ENCODE assay signal across 1 cellular context in the genomic region with DNA sequence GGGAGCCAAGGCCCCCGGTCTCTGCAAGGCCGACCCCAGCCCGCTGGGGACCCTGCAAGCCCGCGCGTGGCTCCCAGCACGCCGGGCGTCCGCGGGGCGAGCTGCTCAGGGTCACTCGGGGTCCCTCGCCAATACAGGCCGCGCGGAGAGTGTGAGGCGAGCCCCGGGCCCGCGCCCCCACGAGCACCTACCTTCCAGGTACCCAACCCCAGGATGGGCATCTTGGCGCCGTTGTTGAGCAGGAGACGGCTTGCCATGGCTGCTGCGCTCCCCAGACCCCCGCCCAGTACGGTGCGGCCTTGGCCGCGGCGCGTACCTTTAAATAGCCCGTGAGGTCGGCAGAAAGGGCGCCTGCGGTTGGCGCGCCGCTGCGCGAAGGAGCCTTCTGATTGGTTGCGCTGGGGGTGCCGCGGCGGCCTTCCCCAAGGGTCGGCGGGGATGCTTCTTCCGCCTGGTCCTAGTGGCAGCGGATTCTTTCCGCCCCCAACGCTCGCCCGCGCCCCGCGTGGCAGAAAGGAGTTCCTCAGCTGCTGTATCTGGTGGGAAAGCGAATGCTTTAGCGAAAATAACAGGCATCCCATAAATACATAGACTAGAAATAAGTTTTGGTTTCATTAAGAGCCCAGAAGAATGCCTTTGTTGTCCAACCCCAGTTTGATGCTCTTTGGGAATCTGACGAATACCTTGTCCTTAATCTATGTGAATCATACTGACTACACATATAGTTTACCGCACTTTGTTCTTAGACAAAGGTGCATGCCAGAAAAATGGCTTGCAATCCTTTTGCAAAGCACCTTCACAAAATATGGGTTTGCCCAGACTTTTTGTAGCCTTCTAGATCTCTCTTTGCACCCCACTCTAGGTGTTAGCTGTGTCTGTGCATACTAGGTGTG.
TF ChIP-seq lines count a peak whose summit lies in the region.

A gene (minus strand): TSS at position 295 of the 893 bp plus-strand sequence. CDS start 38 bp downstream, at position 257.

TF ChIP-seq in HEK293, 187 proteins besides CTCF, POLR2A, EP300 and RAD21 (continued from another document and continues in another):
- TF ChIP-seq, protein P1, sequence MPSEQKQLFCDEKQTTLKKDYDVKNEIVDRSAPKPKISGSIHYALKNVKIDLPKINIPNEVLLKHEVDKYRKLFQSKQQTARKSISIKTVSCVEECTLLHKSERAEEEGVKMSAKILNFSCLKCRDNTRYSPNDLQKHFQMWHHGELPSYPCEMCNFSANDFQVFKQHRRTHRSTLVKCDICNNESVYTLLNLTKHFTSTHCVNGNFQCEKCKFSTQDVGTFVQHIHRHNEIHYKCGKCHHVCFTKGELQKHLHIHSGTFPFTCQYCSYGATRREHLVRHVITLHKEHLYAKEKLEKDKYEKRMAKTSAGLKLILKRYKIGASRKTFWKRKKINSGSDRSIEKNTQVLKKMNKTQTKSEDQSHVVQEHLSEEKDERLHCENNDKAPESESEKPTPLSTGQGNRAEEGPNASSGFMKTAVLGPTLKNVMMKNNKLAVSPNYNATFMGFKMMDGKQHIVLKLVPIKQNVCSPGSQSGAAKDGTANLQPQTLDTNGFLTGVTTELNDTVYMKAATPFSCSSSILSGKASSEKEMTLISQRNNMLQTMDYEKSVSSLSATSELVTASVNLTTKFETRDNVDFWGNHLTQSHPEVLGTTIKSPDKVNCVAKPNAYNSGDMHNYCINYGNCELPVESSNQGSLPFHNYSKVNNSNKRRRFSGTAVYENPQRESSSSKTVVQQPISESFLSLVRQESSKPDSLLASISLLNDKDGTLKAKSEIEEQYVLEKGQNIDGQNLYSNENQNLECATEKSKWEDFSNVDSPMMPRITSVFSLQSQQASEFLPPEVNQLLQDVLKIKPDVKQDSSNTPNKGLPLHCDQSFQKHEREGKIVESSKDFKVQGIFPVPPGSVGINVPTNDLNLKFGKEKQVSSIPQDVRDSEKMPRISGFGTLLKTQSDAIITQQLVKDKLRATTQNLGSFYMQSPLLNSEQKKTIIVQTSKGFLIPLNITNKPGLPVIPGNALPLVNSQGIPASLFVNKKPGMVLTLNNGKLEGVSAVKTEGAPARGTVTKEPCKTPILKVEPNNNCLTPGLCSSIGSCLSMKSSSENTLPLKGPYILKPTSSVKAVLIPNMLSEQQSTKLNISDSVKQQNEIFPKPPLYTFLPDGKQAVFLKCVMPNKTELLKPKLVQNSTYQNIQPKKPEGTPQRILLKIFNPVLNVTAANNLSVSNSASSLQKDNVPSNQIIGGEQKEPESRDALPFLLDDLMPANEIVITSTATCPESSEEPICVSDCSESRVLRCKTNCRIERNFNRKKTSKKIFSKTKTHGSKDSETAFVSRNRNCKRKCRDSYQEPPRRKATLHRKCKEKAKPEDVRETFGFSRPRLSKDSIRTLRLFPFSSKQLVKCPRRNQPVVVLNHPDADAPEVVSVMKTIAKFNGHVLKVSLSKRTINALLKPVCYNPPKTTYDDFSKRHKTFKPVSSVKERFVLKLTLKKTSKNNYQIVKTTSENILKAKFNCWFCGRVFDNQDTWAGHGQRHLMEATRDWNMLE (tag by site-specific recombination; conservative IDR thresholded peaks at IDR 0.05; ENCODE audit: low read depth), result peak; percentile 53
- TF ChIP-seq, protein P2, sequence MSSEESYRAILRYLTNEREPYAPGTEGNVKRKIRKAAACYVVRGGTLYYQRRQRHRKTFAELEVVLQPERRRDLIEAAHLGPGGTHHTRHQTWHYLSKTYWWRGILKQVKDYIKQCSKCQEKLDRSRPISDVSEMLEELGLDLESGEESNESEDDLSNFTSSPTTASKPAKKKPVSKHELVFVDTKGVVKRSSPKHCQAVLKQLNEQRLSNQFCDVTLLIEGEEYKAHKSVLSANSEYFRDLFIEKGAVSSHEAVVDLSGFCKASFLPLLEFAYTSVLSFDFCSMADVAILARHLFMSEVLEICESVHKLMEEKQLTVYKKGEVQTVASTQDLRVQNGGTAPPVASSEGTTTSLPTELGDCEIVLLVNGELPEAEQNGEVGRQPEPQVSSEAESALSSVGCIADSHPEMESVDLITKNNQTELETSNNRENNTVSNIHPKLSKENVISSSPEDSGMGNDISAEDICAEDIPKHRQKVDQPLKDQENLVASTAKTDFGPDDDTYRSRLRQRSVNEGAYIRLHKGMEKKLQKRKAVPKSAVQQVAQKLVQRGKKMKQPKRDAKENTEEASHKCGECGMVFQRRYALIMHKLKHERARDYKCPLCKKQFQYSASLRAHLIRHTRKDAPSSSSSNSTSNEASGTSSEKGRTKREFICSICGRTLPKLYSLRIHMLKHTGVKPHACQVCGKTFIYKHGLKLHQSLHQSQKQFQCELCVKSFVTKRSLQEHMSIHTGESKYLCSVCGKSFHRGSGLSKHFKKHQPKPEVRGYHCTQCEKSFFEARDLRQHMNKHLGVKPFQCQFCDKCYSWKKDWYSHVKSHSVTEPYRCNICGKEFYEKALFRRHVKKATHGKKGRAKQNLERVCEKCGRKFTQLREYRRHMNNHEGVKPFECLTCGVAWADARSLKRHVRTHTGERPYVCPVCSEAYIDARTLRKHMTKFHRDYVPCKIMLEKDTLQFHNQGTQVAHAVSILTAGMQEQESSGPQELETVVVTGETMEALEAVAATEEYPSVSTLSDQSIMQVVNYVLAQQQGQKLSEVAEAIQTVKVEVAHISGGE (tag by site-specific recombination; conservative IDR thresholded peaks at IDR 0.05; ENCODE audit: low read depth), result peak; percentile 74
- peak; percentile 61 for TF ChIP-seq FEZF1 (tag by site-specific recombination; IDR thresholded peaks at IDR 0.05)
- peak; percentile 96 for TF ChIP-seq GLIS2 (tag by site-specific recombination; IDR thresholded peaks at IDR 0.05)
- TF ChIP-seq KLF9 (tag by site-specific recombination; IDR thresholded peaks at IDR 0.05; ENCODE audit: low read depth), result peak; percentile 34; the same call in 1 of the 2 replicates
- TF ChIP-seq, protein P3, sequence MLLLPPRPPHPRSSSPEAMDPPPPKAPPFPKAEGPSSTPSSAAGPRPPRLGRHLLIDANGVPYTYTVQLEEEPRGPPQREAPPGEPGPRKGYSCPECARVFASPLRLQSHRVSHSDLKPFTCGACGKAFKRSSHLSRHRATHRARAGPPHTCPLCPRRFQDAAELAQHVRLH (tag by site-specific recombination; IDR thresholded peaks at IDR 0.05), result peak; percentile 82
- TF ChIP-seq, protein P4, sequence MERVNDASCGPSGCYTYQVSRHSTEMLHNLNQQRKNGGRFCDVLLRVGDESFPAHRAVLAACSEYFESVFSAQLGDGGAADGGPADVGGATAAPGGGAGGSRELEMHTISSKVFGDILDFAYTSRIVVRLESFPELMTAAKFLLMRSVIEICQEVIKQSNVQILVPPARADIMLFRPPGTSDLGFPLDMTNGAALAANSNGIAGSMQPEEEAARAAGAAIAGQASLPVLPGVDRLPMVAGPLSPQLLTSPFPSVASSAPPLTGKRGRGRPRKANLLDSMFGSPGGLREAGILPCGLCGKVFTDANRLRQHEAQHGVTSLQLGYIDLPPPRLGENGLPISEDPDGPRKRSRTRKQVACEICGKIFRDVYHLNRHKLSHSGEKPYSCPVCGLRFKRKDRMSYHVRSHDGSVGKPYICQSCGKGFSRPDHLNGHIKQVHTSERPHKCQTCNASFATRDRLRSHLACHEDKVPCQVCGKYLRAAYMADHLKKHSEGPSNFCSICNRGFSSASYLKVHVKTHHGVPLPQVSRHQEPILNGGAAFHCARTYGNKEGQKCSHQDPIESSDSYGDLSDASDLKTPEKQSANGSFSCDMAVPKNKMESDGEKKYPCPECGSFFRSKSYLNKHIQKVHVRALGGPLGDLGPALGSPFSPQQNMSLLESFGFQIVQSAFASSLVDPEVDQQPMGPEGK (tag by site-specific recombination; IDR thresholded peaks at IDR 0.05), result peak; percentile 76
- TF ChIP-seq KLF16 (tag by site-specific recombination; IDR thresholded peaks at IDR 0.05), result peak; percentile 32; the same call in 1 of the 2 replicates
- peak; percentile 31; the same call in 1 of the 2 replicates for TF ChIP-seq ZNF629 (tag by site-specific recombination; IDR thresholded peaks at IDR 0.05)
- TF ChIP-seq ZNF37A (tag by site-specific recombination; IDR thresholded peaks at IDR 0.05), result no peak
- TF ChIP-seq BCL11B (tag by site-specific recombination; IDR thresholded peaks at IDR 0.05; ENCODE audit: low read depth), result peak; percentile 18; the same call in 1 of the 2 replicates
- no peak for TF ChIP-seq SALL2 (tag by site-specific recombination; IDR thresholded peaks at IDR 0.05; ENCODE audit: borderline replicate concordance)
- TF ChIP-seq, protein P5, sequence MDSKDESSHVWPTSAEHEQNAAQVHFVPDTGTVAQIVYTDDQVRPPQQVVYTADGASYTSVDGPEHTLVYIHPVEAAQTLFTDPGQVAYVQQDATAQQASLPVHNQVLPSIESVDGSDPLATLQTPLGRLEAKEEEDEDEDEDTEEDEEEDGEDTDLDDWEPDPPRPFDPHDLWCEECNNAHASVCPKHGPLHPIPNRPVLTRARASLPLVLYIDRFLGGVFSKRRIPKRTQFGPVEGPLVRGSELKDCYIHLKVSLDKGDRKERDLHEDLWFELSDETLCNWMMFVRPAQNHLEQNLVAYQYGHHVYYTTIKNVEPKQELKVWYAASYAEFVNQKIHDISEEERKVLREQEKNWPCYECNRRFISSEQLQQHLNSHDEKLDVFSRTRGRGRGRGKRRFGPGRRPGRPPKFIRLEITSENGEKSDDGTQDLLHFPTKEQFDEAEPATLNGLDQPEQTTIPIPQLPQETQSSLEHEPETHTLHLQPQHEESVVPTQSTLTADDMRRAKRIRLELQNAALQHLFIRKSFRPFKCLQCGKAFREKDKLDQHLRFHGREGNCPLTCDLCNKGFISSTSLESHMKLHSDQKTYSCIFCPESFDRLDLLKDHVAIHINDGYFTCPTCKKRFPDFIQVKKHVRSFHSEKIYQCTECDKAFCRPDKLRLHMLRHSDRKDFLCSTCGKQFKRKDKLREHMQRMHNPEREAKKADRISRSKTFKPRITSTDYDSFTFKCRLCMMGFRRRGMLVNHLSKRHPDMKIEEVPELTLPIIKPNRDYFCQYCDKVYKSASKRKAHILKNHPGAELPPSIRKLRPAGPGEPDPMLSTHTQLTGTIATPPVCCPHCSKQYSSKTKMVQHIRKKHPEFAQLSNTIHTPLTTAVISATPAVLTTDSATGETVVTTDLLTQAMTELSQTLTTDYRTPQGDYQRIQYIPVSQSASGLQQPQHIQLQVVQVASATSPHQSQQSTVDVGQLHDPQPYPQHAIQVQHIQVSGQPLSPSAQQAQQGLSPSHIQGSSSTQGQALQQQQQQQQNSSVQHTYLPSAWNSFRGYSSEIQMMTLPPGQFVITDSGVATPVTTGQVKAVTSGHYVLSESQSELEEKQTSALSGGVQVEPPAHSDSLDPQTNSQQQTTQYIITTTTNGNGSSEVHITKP (tag by site-specific recombination; IDR thresholded peaks at IDR 0.05), result peak; percentile 45
- TF ChIP-seq ZNF561 (tag by site-specific recombination; IDR thresholded peaks at IDR 0.05; ENCODE audit: borderline replicate concordance), result peak; percentile 100
- TF ChIP-seq, protein P6, sequence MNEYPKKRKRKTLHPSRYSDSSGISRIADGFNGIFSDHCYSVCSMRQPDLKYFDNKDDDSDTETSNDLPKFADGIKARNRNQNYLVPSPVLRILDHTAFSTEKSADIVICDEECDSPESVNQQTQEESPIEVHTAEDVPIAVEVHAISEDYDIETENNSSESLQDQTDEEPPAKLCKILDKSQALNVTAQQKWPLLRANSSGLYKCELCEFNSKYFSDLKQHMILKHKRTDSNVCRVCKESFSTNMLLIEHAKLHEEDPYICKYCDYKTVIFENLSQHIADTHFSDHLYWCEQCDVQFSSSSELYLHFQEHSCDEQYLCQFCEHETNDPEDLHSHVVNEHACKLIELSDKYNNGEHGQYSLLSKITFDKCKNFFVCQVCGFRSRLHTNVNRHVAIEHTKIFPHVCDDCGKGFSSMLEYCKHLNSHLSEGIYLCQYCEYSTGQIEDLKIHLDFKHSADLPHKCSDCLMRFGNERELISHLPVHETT (tag by site-specific recombination; IDR thresholded peaks at IDR 0.05), result 0 out of 2 replicates have a peak, but pooled peaks have one; percentile 34
- peak; percentile 6; the same call in 1 of the 2 replicates for TF ChIP-seq ZBTB1 (tag by site-specific recombination; IDR thresholded peaks at IDR 0.05)
- 0 out of 2 replicates have a peak, but pooled peaks have one; percentile 38 for TF ChIP-seq TCF7L2 (IDR thresholded peaks at IDR 0.05; ENCODE audit: borderline replicate concordance, low read depth, low read length)
- TF ChIP-seq, protein P7, sequence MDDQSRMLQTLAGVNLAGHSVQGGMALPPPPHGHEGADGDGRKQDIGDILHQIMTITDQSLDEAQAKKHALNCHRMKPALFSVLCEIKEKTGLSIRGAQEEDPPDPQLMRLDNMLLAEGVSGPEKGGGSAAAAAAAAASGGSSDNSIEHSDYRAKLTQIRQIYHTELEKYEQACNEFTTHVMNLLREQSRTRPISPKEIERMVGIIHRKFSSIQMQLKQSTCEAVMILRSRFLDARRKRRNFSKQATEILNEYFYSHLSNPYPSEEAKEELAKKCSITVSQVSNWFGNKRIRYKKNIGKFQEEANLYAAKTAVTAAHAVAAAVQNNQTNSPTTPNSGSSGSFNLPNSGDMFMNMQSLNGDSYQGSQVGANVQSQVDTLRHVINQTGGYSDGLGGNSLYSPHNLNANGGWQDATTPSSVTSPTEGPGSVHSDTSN (CRISPR knock-in tag; IDR thresholded peaks at IDR 0.05), result peak; percentile 25; the same call in 1 of the 2 replicates
- TF ChIP-seq ZNF2 (tag by site-specific recombination; IDR thresholded peaks at IDR 0.05), result peak; percentile 32; the same call in 1 of the 2 replicates
- peak; percentile 86 for TF ChIP-seq ZXDB (tag by site-specific recombination; IDR thresholded peaks at IDR 0.05)
- TF ChIP-seq ZNF76 (tag by site-specific recombination; IDR thresholded peaks at IDR 0.05; ENCODE audit: borderline replicate concordance, low read depth), result peak; percentile 8; the same call in 1 of the 2 replicates
- peak; percentile 71; the same call in 1 of the 2 replicates for TF ChIP-seq ZNF501 (tag by site-specific recombination; IDR thresholded peaks at IDR 0.05)
- TF ChIP-seq EGR2 (tag by site-specific recombination; IDR thresholded peaks at IDR 0.05; ENCODE audit: low read depth), result peak; percentile 75
- peak; percentile 77 for TF ChIP-seq GLIS1 (tag by site-specific recombination; IDR thresholded peaks at IDR 0.05)
- TF ChIP-seq, protein P8, sequence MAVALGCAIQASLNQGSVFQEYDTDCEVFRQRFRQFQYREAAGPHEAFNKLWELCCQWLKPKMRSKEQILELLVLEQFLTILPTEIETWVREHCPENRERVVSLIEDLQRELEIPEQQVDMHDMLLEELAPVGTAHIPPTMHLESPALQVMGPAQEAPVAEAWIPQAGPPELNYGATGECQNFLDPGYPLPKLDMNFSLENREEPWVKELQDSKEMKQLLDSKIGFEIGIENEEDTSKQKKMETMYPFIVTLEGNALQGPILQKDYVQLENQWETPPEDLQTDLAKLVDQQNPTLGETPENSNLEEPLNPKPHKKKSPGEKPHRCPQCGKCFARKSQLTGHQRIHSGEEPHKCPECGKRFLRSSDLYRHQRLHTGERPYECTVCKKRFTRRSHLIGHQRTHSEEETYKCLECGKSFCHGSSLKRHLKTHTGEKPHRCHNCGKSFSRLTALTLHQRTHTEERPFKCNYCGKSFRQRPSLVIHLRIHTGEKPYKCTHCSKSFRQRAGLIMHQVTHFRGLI (tag by site-specific recombination; IDR thresholded peaks at IDR 0.05), result peak; percentile 16; the same call in 1 of the 2 replicates
- 0 out of 2 replicates have a peak, but pooled peaks have one; percentile 64 for TF ChIP-seq HOXC10 (CRISPR knock-in tag; IDR thresholded peaks at IDR 0.05)
- TF ChIP-seq, protein P9, sequence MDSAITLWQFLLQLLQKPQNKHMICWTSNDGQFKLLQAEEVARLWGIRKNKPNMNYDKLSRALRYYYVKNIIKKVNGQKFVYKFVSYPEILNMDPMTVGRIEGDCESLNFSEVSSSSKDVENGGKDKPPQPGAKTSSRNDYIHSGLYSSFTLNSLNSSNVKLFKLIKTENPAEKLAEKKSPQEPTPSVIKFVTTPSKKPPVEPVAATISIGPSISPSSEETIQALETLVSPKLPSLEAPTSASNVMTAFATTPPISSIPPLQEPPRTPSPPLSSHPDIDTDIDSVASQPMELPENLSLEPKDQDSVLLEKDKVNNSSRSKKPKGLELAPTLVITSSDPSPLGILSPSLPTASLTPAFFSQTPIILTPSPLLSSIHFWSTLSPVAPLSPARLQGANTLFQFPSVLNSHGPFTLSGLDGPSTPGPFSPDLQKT (IDR thresholded peaks at IDR 0.05; ENCODE audit: borderline replicate concordance, low read depth, low read length), result no peak
- no peak for TF ChIP-seq ZNF140 (tag by site-specific recombination; IDR thresholded peaks at IDR 0.05)
